ENCODE assay signal across 8 cellular contexts in the genomic region with DNA sequence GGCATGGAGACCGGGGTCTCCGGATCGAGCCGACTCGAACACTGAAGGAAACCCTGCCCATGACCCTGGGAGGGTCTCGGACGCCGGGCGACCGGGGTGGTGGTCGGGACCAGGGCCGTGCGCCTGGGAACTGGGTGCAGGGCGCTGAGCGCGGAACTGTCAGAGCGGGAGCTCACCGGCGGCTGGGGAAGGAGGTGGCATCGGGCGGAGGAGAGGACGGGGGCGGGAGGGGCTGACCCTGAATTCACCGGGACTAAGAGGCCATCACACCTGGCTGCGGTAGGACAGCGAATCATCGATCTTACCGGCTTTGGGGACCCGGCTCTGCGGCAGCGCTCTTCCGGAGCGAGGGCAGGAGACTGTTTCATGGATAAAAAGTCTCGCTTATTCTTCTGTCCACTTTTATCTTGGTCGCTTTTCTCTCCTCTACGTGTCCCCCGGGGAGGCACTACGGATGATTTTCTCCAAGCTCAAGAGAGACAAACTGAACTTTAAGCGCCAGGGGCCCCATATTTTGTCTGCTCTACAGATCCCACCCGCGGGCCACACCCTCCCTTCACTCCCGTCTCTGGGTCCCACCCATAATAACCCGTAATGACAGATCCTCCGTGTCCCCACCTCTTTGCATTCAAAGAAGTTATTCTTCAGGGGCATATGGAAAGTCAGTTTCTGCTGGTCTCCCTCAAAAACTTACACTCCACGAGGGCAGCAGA. TPM values are rescaled to one million over a fixed set of nuclear protein-coding genes. Genes with fewer than 3 reads are reported as not detected.
DNase-seq lines count a peak whose midpoint lies in the region; ATAC-seq lines count a peak whose summit lies in the region.

A gene with protein sequence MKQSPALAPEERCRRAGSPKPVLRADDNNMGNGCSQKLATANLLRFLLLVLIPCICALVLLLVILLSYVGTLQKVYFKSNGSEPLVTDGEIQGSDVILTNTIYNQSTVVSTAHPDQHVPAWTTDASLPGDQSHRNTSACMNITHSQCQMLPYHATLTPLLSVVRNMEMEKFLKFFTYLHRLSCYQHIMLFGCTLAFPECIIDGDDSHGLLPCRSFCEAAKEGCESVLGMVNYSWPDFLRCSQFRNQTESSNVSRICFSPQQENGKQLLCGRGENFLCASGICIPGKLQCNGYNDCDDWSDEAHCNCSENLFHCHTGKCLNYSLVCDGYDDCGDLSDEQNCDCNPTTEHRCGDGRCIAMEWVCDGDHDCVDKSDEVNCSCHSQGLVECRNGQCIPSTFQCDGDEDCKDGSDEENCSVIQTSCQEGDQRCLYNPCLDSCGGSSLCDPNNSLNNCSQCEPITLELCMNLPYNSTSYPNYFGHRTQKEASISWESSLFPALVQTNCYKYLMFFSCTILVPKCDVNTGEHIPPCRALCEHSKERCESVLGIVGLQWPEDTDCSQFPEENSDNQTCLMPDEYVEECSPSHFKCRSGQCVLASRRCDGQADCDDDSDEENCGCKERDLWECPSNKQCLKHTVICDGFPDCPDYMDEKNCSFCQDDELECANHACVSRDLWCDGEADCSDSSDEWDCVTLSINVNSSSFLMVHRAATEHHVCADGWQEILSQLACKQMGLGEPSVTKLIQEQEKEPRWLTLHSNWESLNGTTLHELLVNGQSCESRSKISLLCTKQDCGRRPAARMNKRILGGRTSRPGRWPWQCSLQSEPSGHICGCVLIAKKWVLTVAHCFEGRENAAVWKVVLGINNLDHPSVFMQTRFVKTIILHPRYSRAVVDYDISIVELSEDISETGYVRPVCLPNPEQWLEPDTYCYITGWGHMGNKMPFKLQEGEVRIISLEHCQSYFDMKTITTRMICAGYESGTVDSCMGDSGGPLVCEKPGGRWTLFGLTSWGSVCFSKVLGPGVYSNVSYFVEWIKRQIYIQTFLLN (minus strand): TSS at position 486 of the 713 bp plus-strand sequence. CDS start 118 bp downstream, at position 368.

- no peaks in the 10 kb centered on the region for H3K27me3 ChIP-seq in effector memory CD4-positive, alpha-beta T cell (replicated peaks; ENCODE audit: control insufficient read depth, insufficient read depth, low read length, poor library complexity, severe bottlenecking)
- peaks cover 14% of the 10 kb centered on the region for H3K27me3 ChIP-seq in mucosa of stomach (ENCODE audit: control insufficient read depth, insufficient read depth, low read length)

- H3K36me3 ChIP-seq in effector memory CD4-positive, alpha-beta T cell (ENCODE audit: control insufficient read depth, insufficient read depth, low read length) = no peaks in the 10 kb centered on the region
- H3K36me3 ChIP-seq in mucosa of stomach (ENCODE audit: control insufficient read depth, insufficient read depth, low read length) = no peaks in the 10 kb centered on the region

- H3K27ac ChIP-seq in effector memory CD4-positive, alpha-beta T cell (ENCODE audit: insufficient read depth, low read length, poor library complexity, severe bottlenecking) = no peak within 1 kb of the TSS

- DNase-seq in SW480 (ENCODE audit: low spot score) (peak; percentile 31), ureter (ENCODE audit: low spot score) (no peak), mucosa of gallbladder (ENCODE audit: low spot score) (no peak), foreskin melanocyte (no peak)
- peak in 1 of 3 donors; percentile 1 for DNase-seq in effector memory CD4-positive, alpha-beta T cell

- H3K9me3 ChIP-seq in effector memory CD4-positive, alpha-beta T cell (ENCODE audit: control insufficient read depth, low read length) = no peaks in the 10 kb centered on the region
- H3K9me3 ChIP-seq in mucosa of stomach (ENCODE audit: control insufficient read depth, low read length) = no peaks in the 10 kb centered on the region

- peak within 1 kb of the TSS; percentile 70 for H3K9ac ChIP-seq in mucosa of stomach (ENCODE audit: low read length)

- ATAC-seq in GM18907 (IDR thresholded peaks at IDR 0.05; ENCODE audit: unreplicated experiment) = peak; percentile 17
- ATAC-seq in HG02885 (IDR thresholded peaks at IDR 0.05; ENCODE audit: poor library complexity, unreplicated experiment) = peak; percentile 2

- H3K4me1 ChIP-seq in effector memory CD4-positive, alpha-beta T cell (ENCODE audit: control insufficient read depth, insufficient read depth, low read length, poor library complexity, severe bottlenecking) = peaks cover 12% of the 10 kb centered on the region
- peaks cover 22% of the 10 kb centered on the region for H3K4me1 ChIP-seq in mucosa of stomach (ENCODE audit: control insufficient read depth, insufficient read depth, low read length)

- peak within 1 kb of the TSS; percentile 69 for H3K4me3 ChIP-seq in effector memory CD4-positive, alpha-beta T cell (ENCODE audit: insufficient read depth, low read depth, low read length, poor library complexity, severe bottlenecking)
- H3K4me3 ChIP-seq in mucosa of stomach (ENCODE audit: low read length) = peak within 1 kb of the TSS; percentile 40

RNA-seq across cellular contexts. Expression of the gene that starts here (rescaled TPM):
- total RNA-seq in ureter (25.0 TPM), mucosa of gallbladder (6.6 TPM)
